In the genomic region with DNA sequence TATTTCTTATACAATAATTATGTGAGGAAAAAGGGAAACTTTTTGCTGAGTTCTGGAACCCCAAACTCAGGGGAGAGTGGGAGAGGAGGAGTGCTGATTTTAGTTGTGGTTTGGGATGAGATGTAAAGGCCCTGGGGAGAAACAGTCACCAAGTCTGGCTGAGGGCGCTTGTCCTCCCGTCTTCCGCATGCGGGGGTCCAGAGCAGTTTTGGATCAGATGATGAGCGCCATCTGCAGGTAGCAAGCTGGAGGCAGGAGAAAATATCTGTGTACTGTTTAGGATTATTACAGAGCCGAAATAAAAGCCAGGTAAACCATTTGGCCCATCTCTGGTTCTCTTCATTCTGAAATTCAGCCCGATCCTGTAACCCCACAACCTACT, we compare ENCODE assay signal across 8 cellular contexts. TPM values are rescaled to one million over a fixed set of nuclear protein-coding genes. Genes with fewer than 3 reads are reported as not detected.
DNase-seq lines count a peak whose midpoint lies in the region; ATAC-seq and TF ChIP-seq lines count a peak whose summit lies in the region.

No MANE protein-coding gene starts in this region.

- TF ChIP-seq CTCF in right atrium auricular region (IDR thresholded peaks at IDR 0.05) (peak; percentile 83 to 90), uterus (IDR thresholded peaks at IDR 0.05) (peak; percentile 83 to 89 (median 85))

- H3K9me3 ChIP-seq in HAP-1 (no peaks in the 10 kb centered on the region), right atrium auricular region (no peaks in the 10 kb centered on the region), uterus (no peaks in the 10 kb centered on the region)

- peak; percentile 63 to 71 (median 67) for ATAC-seq in T-cell (replicated peaks in 1 of 4)

- no peaks in the 10 kb centered on the region for H3K36me3 ChIP-seq in HAP-1 (replicated peaks)
- H3K36me3 ChIP-seq in right atrium auricular region, result no peaks in the 10 kb centered on the region
- no peaks in the 10 kb centered on the region for H3K36me3 ChIP-seq in uterus

- POLR2A ChIA-PET in T-cell (lab: Charles Lee), result interaction anchor here (0.6 to 1.2 kb wide), 4 partner anchors 9 to 180 kb away, joined by 3 to 5 read pairs (median 4); no protein-coding TSS in a partner anchor

- H3K36me3 Mint-ChIP-seq in T-cell, result peaks cover under 1% of the 10 kb centered on the region

- H3K4me1 Mint-ChIP-seq in T-cell, result peaks cover 53 to 54% (median 54%) of the 10 kb centered on the region in 3 donors

- intact Hi-C loops in uterus (cut with DNase I; ENCODE audit: low total_unique reads), result loop anchor here (2.0 kb wide), 1 partner anchor 114 kb away; the partner anchor contains the start of genes DTX3L and PARP9

- H3K27ac ChIP-seq in right atrium auricular region, result peak overlapping the region; percentile 93
- H3K27ac ChIP-seq in uterus, result peak overlapping the region; percentile 97 to 98

- peaks cover 13% of the 10 kb centered on the region for H3K4me1 ChIP-seq in HAP-1
- H3K4me1 ChIP-seq in right atrium auricular region, result peaks cover 0 to 26% of the 10 kb centered on the region in 2 donors
- H3K4me1 ChIP-seq in uterus, result peaks cover 3 to 7% of the 10 kb centered on the region in 2 donors

- H3K9me3 Mint-ChIP-seq in T-cell, result no peaks in the 10 kb centered on the region

- in situ Hi-C loops in HAP-1 (cut with MboI; ENCODE audit: low sequenced_read_pairs), result loop anchor here (5.0 kb wide), 1 partner anchor 122 kb away; no protein-coding TSS in a partner anchor

- DNase-seq in D341Med (ENCODE audit: low spot score) (peak; percentile 79), HAP-1 (ENCODE audit: low spot score in 2 of 2) (peak; percentile 74 to 89), NCI-H1417 treated with DMSO at 0.1 percent for 48 hours (lab: John Stamatoyannopoulos, UW) (peak; percentile 66), T-cell (peak; percentile 64 to 85 (median 78)), amniotic stem cell (lab: John Stamatoyannopoulos, UW) (peak; percentile 59), right atrium auricular region (ENCODE audit: low spot score) (peak; percentile 87), putamen (ENCODE audit: low spot score) (peak; percentile 70), uterus (peak; percentile 85 to 89)

- peak overlapping the region; percentile 99 to 100 for H3K27ac Mint-ChIP-seq in T-cell

- no peaks in the 10 kb centered on the region for H3K27me3 Mint-ChIP-seq in T-cell

- H3K4me3 Mint-ChIP-seq in T-cell, result peak overlapping the region; percentile 93 to 97 (median 94)

- no peaks in the 10 kb centered on the region for H3K27me3 ChIP-seq in HAP-1 (ENCODE audit: low read depth)
- H3K27me3 ChIP-seq in right atrium auricular region, result no peaks in the 10 kb centered on the region
- no peaks in the 10 kb centered on the region for H3K27me3 ChIP-seq in uterus

- CTCF ChIA-PET in T-cell (lab: Charles Lee), result interaction anchor here (0.5 to 5.2 kb wide), 36 partner anchors 8 to 1133 kb away, joined by 3 to 112 read pairs (median 4); partner anchors contain the start of genes DTX3L (in 1 of the 2), FAM162A (in 1 of the 2), HSPBAP1 (in 1 of the 2) and PARP9 (in 1 of the 2)

- no peak for TF ChIP-seq POLR2A in uterus (IDR thresholded peaks at IDR 0.05)

- no peak overlapping the region for H3K4me3 ChIP-seq in HAP-1
- H3K4me3 ChIP-seq in right atrium auricular region, result peak overlapping the region; percentile 86 to 93
- H3K4me3 ChIP-seq in uterus, result peak overlapping the region; percentile 77 to 87

RNA-seq across cellular contexts. Expression of gene PARP14, which starts 1.6 kb away (rescaled TPM):
- total RNA-seq in T-cell (10 to 100 TPM; 46.9 to 70.2 (median 47.9) TPM), right atrium auricular region (10 to 100 TPM in 1 of 2 donors, 1 to 10 TPM in 1; 9.5 to 13.5 TPM), uterus (10 to 100 TPM; 32.0 to 62.2 (median 50.2) TPM)
